ENCODE assay signal across 13 cellular contexts in genomic region chr6:164069352-164070022, GRCh38.
DNase-seq lines count a peak whose midpoint lies in the region; ATAC-seq, FAIRE-seq and TF ChIP-seq lines count a peak whose summit lies in the region.
"Had no signal": no experiment of that assay in that cellular context is flagged by ENCODE, and none has a peak within 500 bp of the region (broad histone marks: within the 10 kb centered on the region; RNA-seq: fewer than 3 reads in every experiment).

No MANE protein-coding gene starts in this region.

- H3K9me3 ChIP-seq in K562 (replicated peaks; ENCODE audit: control insufficient read depth, insufficient read depth, low read depth, low read length) (no peaks in the 10 kb centered on the region), right atrium auricular region (no peaks in the 10 kb centered on the region), trophoblast cell (ENCODE audit: insufficient read depth, low read depth, low read length) (no peaks in the 10 kb centered on the region)
- H3K9me3 ChIP-seq: thoracic aorta had no signal

- no peak overlapping the region for H2BK5ac ChIP-seq in trophoblast cell (ENCODE audit: low read depth, low read length, poor library complexity)

- no peak for TF ChIP-seq RAD21 in K562 (CRISPR knock-in tag; conservative IDR thresholded peaks at IDR 0.05 in 1 of 2, IDR thresholded peaks at IDR 0.05 in 1 of 2)

- H4K20me1 ChIP-seq in K562 (replicated peaks; ENCODE audit: control insufficient read depth, insufficient read depth, low read length), result no peaks in the 10 kb centered on the region

- H3K79me1 ChIP-seq in trophoblast cell (ENCODE audit: low read length), result no peaks in the 10 kb centered on the region

- ATAC-seq in K562, result no peak
- no peak for ATAC-seq in stimulated activated effector memory CD8-positive, alpha-beta T cell treated with anti-CD3 and anti-CD28 coated beads, Interleukin-12 subunit alpha, Interleukin-12 subunit beta, amount 100 ng/mL, for 72 hours

- TF ChIP-seq CTCF in K562 (IDR thresholded peaks at IDR 0.05 in 2 of 3, conservative IDR thresholded peaks at IDR 0.05 in 1 of 3; ENCODE audit: insufficient read depth in 2 of 3, low read depth in 1 of 3, low read length in 3 of 3) (no peak), right atrium auricular region (IDR thresholded peaks at IDR 0.05) (no peak)

- peaks cover 4% of the 10 kb centered on the region for H3K9me3 Mint-ChIP-seq in stimulated activated effector memory CD8-positive, alpha-beta T cell treated with anti-CD3 and anti-CD28 coated beads, Interleukin-12 subunit alpha, Interleukin-12 subunit beta, amount 100 ng/mL, for 72 hours
- H3K9me3 Mint-ChIP-seq: activated CD4-positive, alpha-beta memory T cell treated with anti-CD3 and anti-CD28 coated beads, Interleukin-2, amount 10 ng/mL, durations not matched to agents 7 days and 5 days had no signal

- H3K4me1 ChIP-seq in K562 (replicated peaks in 1 of 2; ENCODE audit: control insufficient read depth in 2 of 2, insufficient read depth in 2 of 2, low read length in 2 of 2) (no peaks in the 10 kb centered on the region), right atrium auricular region (peaks cover 0 to 4% of the 10 kb centered on the region in 2 donors), trophoblast cell (ENCODE audit: control insufficient read depth in 1 of 2, insufficient read depth in 2 of 2, low read length in 2 of 2) (no peaks in the 10 kb centered on the region)

- no peak overlapping the region for H2BK120ac ChIP-seq in trophoblast cell (ENCODE audit: insufficient read depth, low read length, poor library complexity)

- H3K4me3 Mint-ChIP-seq in stimulated activated effector memory CD8-positive, alpha-beta T cell treated with anti-CD3 and anti-CD28 coated beads, Interleukin-12 subunit alpha, Interleukin-12 subunit beta, amount 100 ng/mL, for 72 hours, result no peak overlapping the region
- H3K4me3 Mint-ChIP-seq: activated CD4-positive, alpha-beta memory T cell treated with anti-CD3 and anti-CD28 coated beads, Interleukin-2, amount 10 ng/mL, durations not matched to agents 7 days and 5 days had no signal

- intact Hi-C loops in K562 (cut with micrococcal nuclease), result no loop called here

- no peak for TF ChIP-seq POLR2A in K562 (conservative IDR thresholded peaks at IDR 0.05)

- H3K27ac Mint-ChIP-seq in stimulated activated effector memory CD8-positive, alpha-beta T cell treated with anti-CD3 and anti-CD28 coated beads, Interleukin-12 subunit alpha, Interleukin-12 subunit beta, amount 100 ng/mL, for 72 hours, result no peak overlapping the region
- H3K27ac Mint-ChIP-seq: activated CD4-positive, alpha-beta memory T cell treated with anti-CD3 and anti-CD28 coated beads, Interleukin-2, amount 10 ng/mL, durations not matched to agents 7 days and 5 days had no signal

- H4K8ac ChIP-seq in trophoblast cell (ENCODE audit: low read depth, low read length), result no peak overlapping the region

- H3K27ac ChIP-seq in K562 (ENCODE audit: extremely low read depth, low read depth, low read length) (no peak overlapping the region), right atrium auricular region (peak overlapping the region; percentile 37 to 46), trophoblast cell (ENCODE audit: low read depth, low read length) (no peak overlapping the region)
- H3K27ac ChIP-seq: thoracic aorta had no signal

- FAIRE-seq in K562 (lab: Jason Lieb, UNC), result no peak

- no peak overlapping the region for H3K4ac ChIP-seq in trophoblast cell (ENCODE audit: low read depth, low read length)

- no peak overlapping the region for H3K4me3 ChIP-seq in K562
- H3K4me3 ChIP-seq in right atrium auricular region, result no peak overlapping the region
- H3K4me3 ChIP-seq in trophoblast cell (ENCODE audit: low read depth, low read length), result no peak overlapping the region
- H3K4me3 ChIP-seq: thoracic aorta had no signal

- POLR2A ChIA-PET in K562 (lab: Yijun Ruan, JAX), result no interaction called here

- H3K9me1 ChIP-seq in K562 (ENCODE audit: control insufficient read depth, insufficient read depth, low read length), result no peaks in the 10 kb centered on the region

- no peaks in the 10 kb centered on the region for H3K36me3 ChIP-seq in K562 (ENCODE audit: control insufficient read depth, insufficient read depth, low read length)
- no peaks in the 10 kb centered on the region for H3K36me3 ChIP-seq in right atrium auricular region
- H3K36me3 ChIP-seq in trophoblast cell (ENCODE audit: control insufficient read depth in 1 of 2, insufficient read depth in 2 of 2, low read length in 2 of 2), result no peaks in the 10 kb centered on the region
- H3K36me3 ChIP-seq: thoracic aorta had no signal

- H3K9ac ChIP-seq in K562 (ENCODE audit: insufficient read depth in 1 of 2, low read depth in 2 of 2, low read length in 2 of 2) (no peak overlapping the region), trophoblast cell (ENCODE audit: low read length) (no peak overlapping the region)

- CTCF ChIA-PET in K562 (lab: Yijun Ruan, JAX; ENCODE audit: low intra/inter-chr PET ratio), result no interaction called here

- TF ChIP-seq EP300 in K562 (IDR thresholded peaks at IDR 0.05; ENCODE audit: low read length), result no peak

- H3K14ac ChIP-seq in trophoblast cell (ENCODE audit: low read length), result no peak overlapping the region

- H4K91ac ChIP-seq in trophoblast cell (ENCODE audit: low read depth, low read length), result no peak overlapping the region

- no TSS peak for BruUV-seq in K562 (replicated peaks; lab: Mats Ljungman, UMichigan)

- WGBS in K562 (ENCODE audit: insufficient coverage, low coverage, missing lambda C conversion rate), result 2% methylated on average over 11 of the region's 11 CpGs
- no CpG with 5 or more reads among the region's 11 CpGs for WGBS in trophoblast cell (ENCODE audit: extremely low coverage, insufficient coverage, insufficient read length)

- no peaks in the 10 kb centered on the region for H3K4me1 Mint-ChIP-seq in stimulated activated effector memory CD8-positive, alpha-beta T cell treated with anti-CD3 and anti-CD28 coated beads, Interleukin-12 subunit alpha, Interleukin-12 subunit beta, amount 100 ng/mL, for 72 hours
- H3K4me1 Mint-ChIP-seq: activated CD4-positive, alpha-beta memory T cell treated with anti-CD3 and anti-CD28 coated beads, Interleukin-2, amount 10 ng/mL, durations not matched to agents 7 days and 5 days had no signal

- H3K27me3 ChIP-seq in K562 (ENCODE audit: control insufficient read depth in 2 of 2, insufficient read depth in 2 of 2, low read length in 2 of 2) (peaks cover 0 to 4% of the 10 kb centered on the region in 2 experiments; a peak in 3 of 5 replicates), right atrium auricular region (no peaks in the 10 kb centered on the region), trophoblast cell (ENCODE audit: insufficient read depth, low read length) (no peaks in the 10 kb centered on the region)

- no peaks in the 10 kb centered on the region for H3K36me3 Mint-ChIP-seq in stimulated activated effector memory CD8-positive, alpha-beta T cell treated with anti-CD3 and anti-CD28 coated beads, Interleukin-12 subunit alpha, Interleukin-12 subunit beta, amount 100 ng/mL, for 72 hours

- no peak overlapping the region for H2AK5ac ChIP-seq in trophoblast cell (ENCODE audit: low read length)

- in situ Hi-C loops in K562 (cut with MboI), result no loop called here

- no peak overlapping the region for H3K18ac ChIP-seq in trophoblast cell (ENCODE audit: low read length)

- no peak overlapping the region for H2BK12ac ChIP-seq in trophoblast cell (ENCODE audit: low read length)

- DNase-seq in ELR (ENCODE audit: low read depth), result peak; percentile 13
- DNase-seq in K562 (ENCODE audit: extremely low read depth in 1 of 4, low spot score in 3 of 4), result no peak
- no peak for DNase-seq in right atrium auricular region (ENCODE audit: low spot score)
- DNase-seq in pons (ENCODE audit: low spot score), result peak; percentile 58
- DNase-seq in trophoblast cell, result no peak
- DNase-seq in islet precursor cell, result no peak
- no peak for DNase-seq in stimulated activated effector memory CD8-positive, alpha-beta T cell treated with anti-CD3 and anti-CD28 coated beads, Interleukin-12 subunit alpha, Interleukin-12 subunit beta, amount 100 ng/mL, for 72 hours (ENCODE audit: low spot score in 2 of 2)
- DNase-seq in HCEC 1CT, result no peak
- DNase-seq: activated CD4-positive, alpha-beta memory T cell treated with anti-CD3 and anti-CD28 coated beads, Interleukin-2, amount 10 ng/mL, durations not matched to agents 7 days and 5 days; activated naive CD4-positive, alpha-beta T cell treated with anti-CD3 and anti-CD28 coated beads, Interleukin-2, amount 50 U/mL, for 16 hours; NCI-H1436 treated with DMSO at 0.1 percent for 48 hours; stimulated activated CD4-positive, alpha-beta T cell treated with anti-CD3 and anti-CD28 coated beads, Interleukin-4, amount 100 ng/mL, for 24 hours had no signal

- H3K4me2 ChIP-seq in K562 (ENCODE audit: insufficient read depth, low read length), result no peak overlapping the region
- no peak overlapping the region for H3K4me2 ChIP-seq in trophoblast cell (ENCODE audit: low read length)

- H4K12ac ChIP-seq in trophoblast cell (ENCODE audit: low read depth, low read length), result no peak overlapping the region

- no peak overlapping the region for H3K23ac ChIP-seq in trophoblast cell (ENCODE audit: low read length)

- H2AFZ ChIP-seq in K562 (ENCODE audit: low read depth, low read length) (no peak overlapping the region), trophoblast cell (ENCODE audit: insufficient read depth, low read length, poor library complexity) (no peak overlapping the region)

- H3K79me2 ChIP-seq in K562 (ENCODE audit: control insufficient read depth, insufficient read depth, low read length) (no peaks in the 10 kb centered on the region), trophoblast cell (ENCODE audit: control insufficient read depth, insufficient read depth, low read length, poor library complexity) (no peaks in the 10 kb centered on the region)

TF ChIP-seq in K562, 482 proteins besides CTCF, POLR2A, EP300 and RAD21:
- TF ChIP-seq ATF3 (IDR thresholded peaks at IDR 0.05) (0 out of 2 replicates have a peak, but pooled peaks have one; percentile 26), ATF3 (CRISPR knock-in tag; conservative IDR thresholded peaks at IDR 0.05) (no peak), CTBP1 (IDR thresholded peaks at IDR 0.05; ENCODE audit: borderline replicate concordance) (no peak)

Comparison
In these comparisons a context has a peak if more than half of its experiments do, and no peak if none do; other contexts are left out.
1. DNase-seq: peak in ELR (single experiment) and pons (single experiment); none in K562 (0 of 4), right atrium auricular region (single experiment), trophoblast cell (0 of 2), islet precursor cell (single experiment), stimulated activated effector memory CD8-positive, alpha-beta T cell treated with anti-CD3 and anti-CD28 coated beads, Interleukin-12 subunit alpha, Interleukin-12 subunit beta, amount 100 ng/mL, for 72 hours (0 of 2) and HCEC 1CT (single experiment).
2. H3K27ac ChIP-seq: peak in right atrium auricular region (2 of 2); none in K562 (single experiment) and trophoblast cell (single experiment).